Comparison of ENCODE assay signal across 10 cellular contexts in genomic region chr4:92090887-92091286, GRCh38.
"Had no signal": no experiment of that assay in that cellular context is flagged by ENCODE, and none has a peak within 500 bp of the region (broad histone marks: within the 10 kb centered on the region; RNA-seq: fewer than 3 reads in every experiment).

No MANE protein-coding gene starts in this region.

- DNase-seq: activated CD4-positive, alpha-beta memory T cell treated with anti-CD3 and anti-CD28 coated beads, Interleukin-2, amount 10 ng/mL, durations not matched to agents 7 days and 5 days; activated CD4-positive, alpha-beta T cell treated with anti-CD3 and anti-CD28 coated beads for 4 hours; activated effector memory CD4-positive, alpha-beta T cell treated with Interleukin-2 at 50 U/mL for 16 hours; activated T-cell treated with anti-CD3 and anti-CD28 coated beads, Interleukin-2, amount 50 U/mL, for 24 hours; erythroblast; stimulated activated CD4-positive, alpha-beta T cell treated with anti-CD3 and anti-CD28 coated beads, Interleukin-1b, Interleukin-23, amount 100 ng/mL, for 48 hours had no signal

- H3K27ac Mint-ChIP-seq: activated CD4-positive, alpha-beta memory T cell treated with anti-CD3 and anti-CD28 coated beads, Interleukin-2, amount 10 ng/mL, durations not matched to agents 7 days and 5 days; activated naive CD4-positive, alpha-beta T cell treated with anti-CD3 and anti-CD28 coated beads, Interleukin-2, amount 50 U/mL, for 24 hours; activated T-cell treated with anti-CD3 and anti-CD28 coated beads, Interleukin-2, amount 50 U/mL, for 24 hours; stimulated activated effector memory CD8-positive, alpha-beta T cell treated with anti-CD3 and anti-CD28 coated beads, Interleukin-12 subunit alpha, Interleukin-12 subunit beta, amount 100 ng/mL, for 72 hours; WTC11 had no signal

- H3K4me1 Mint-ChIP-seq: activated CD4-positive, alpha-beta memory T cell treated with anti-CD3 and anti-CD28 coated beads, Interleukin-2, amount 10 ng/mL, durations not matched to agents 7 days and 5 days; activated naive CD4-positive, alpha-beta T cell treated with anti-CD3 and anti-CD28 coated beads, Interleukin-2, amount 50 U/mL, for 24 hours; stimulated activated effector memory CD8-positive, alpha-beta T cell treated with anti-CD3 and anti-CD28 coated beads, Interleukin-12 subunit alpha, Interleukin-12 subunit beta, amount 100 ng/mL, for 72 hours had no signal

- H3K27me3 Mint-ChIP-seq: activated CD4-positive, alpha-beta memory T cell treated with anti-CD3 and anti-CD28 coated beads, Interleukin-2, amount 10 ng/mL, durations not matched to agents 7 days and 5 days; activated naive CD4-positive, alpha-beta T cell treated with anti-CD3 and anti-CD28 coated beads, Interleukin-2, amount 50 U/mL, for 24 hours; activated T-cell treated with anti-CD3 and anti-CD28 coated beads, Interleukin-2, amount 50 U/mL, for 24 hours had no signal

- H3K4me3 ChIP-seq: thoracic aorta had no signal

- H3K9me3 ChIP-seq: thoracic aorta had no signal

- ATAC-seq: stimulated activated effector memory CD8-positive, alpha-beta T cell treated with anti-CD3 and anti-CD28 coated beads, Interleukin-12 subunit alpha, Interleukin-12 subunit beta, amount 100 ng/mL, for 72 hours had no signal

- H3K36me3 ChIP-seq: thoracic aorta had no signal

- H3K36me3 Mint-ChIP-seq: activated naive CD4-positive, alpha-beta T cell treated with anti-CD3 and anti-CD28 coated beads, Interleukin-2, amount 50 U/mL, for 24 hours; stimulated activated effector memory CD8-positive, alpha-beta T cell treated with anti-CD3 and anti-CD28 coated beads, Interleukin-12 subunit alpha, Interleukin-12 subunit beta, amount 100 ng/mL, for 72 hours had no signal

- H3K27ac ChIP-seq: thoracic aorta had no signal

- H3K4me3 Mint-ChIP-seq: activated CD4-positive, alpha-beta memory T cell treated with anti-CD3 and anti-CD28 coated beads, Interleukin-2, amount 10 ng/mL, durations not matched to agents 7 days and 5 days; activated naive CD4-positive, alpha-beta T cell treated with anti-CD3 and anti-CD28 coated beads, Interleukin-2, amount 50 U/mL, for 24 hours; activated T-cell treated with anti-CD3 and anti-CD28 coated beads, Interleukin-2, amount 50 U/mL, for 24 hours; stimulated activated effector memory CD8-positive, alpha-beta T cell treated with anti-CD3 and anti-CD28 coated beads, Interleukin-12 subunit alpha, Interleukin-12 subunit beta, amount 100 ng/mL, for 72 hours; WTC11 had no signal

- H3K9me3 Mint-ChIP-seq: activated CD4-positive, alpha-beta memory T cell treated with anti-CD3 and anti-CD28 coated beads, Interleukin-2, amount 10 ng/mL, durations not matched to agents 7 days and 5 days had no signal
